In the genomic region with DNA sequence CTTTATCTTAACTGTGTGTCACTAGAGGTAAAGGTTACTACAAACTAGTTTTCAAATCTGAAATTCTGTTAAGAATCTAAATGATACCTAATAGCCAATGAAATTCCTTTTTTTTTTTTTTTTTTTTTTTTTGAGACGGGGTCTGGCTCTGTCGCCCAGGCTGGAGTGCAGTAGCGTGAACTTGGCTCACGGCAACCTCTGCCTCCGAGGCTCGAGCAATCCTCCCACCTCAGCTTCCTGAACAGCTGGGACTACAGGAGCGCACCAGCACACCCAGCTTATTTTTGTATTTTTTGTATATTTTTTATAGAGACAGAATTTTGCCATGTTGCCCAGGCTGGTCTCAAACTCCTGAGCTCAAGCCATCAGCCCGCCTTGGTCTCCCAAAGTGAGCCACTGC, we compare ENCODE assay signal across 23 cellular contexts.
"Had no signal": no experiment of that assay in that cellular context is flagged by ENCODE, and none has a peak within 500 bp of the region (broad histone marks: within the 10 kb centered on the region; RNA-seq: fewer than 3 reads in every experiment).

No MANE protein-coding gene starts in this region.

- DNase-seq: colonic mucosa; cortex of kidney; dermis blood vessel endothelial cell; dorsolateral prefrontal cortex; effector CD4-positive, alpha-beta T cell; effector CD8-positive, alpha-beta T cell; effector memory CD4-positive, alpha-beta T cell; effector memory CD8-positive, alpha-beta T cell; endodermal cell; erythroblast; esophagus squamous epithelium; foreskin fibroblast; foreskin melanocyte; gastrocnemius medialis; glutamatergic neuron; head of caudate nucleus had no signal

- H3K9me3 ChIP-seq: colonic mucosa, gastrocnemius medialis had no signal

- H3K4me3 ChIP-seq: colonic mucosa, coronary artery, dorsolateral prefrontal cortex, esophagus muscularis mucosa, esophagus squamous epithelium, gastrocnemius medialis, gastroesophageal sphincter, heart left ventricle, heart right ventricle had no signal

- H3K36me3 ChIP-seq: colonic mucosa, esophagus muscularis mucosa, esophagus squamous epithelium, gastrocnemius medialis, gastroesophageal sphincter, heart left ventricle, heart right ventricle had no signal

- H3K27ac ChIP-seq: colonic mucosa, coronary artery, dorsolateral prefrontal cortex, epithelial cell of prostate, esophagus muscularis mucosa, esophagus squamous epithelium, foreskin keratinocyte, gastrocnemius medialis, gastroesophageal sphincter had no signal

- H3K27me3 ChIP-seq: colonic mucosa, dorsolateral prefrontal cortex, esophagus squamous epithelium, foreskin keratinocyte, gastrocnemius medialis, gastroesophageal sphincter, heart left ventricle, heart right ventricle had no signal

- H3K4me1 ChIP-seq: colonic mucosa, esophagus muscularis mucosa, esophagus squamous epithelium, foreskin keratinocyte, gastrocnemius medialis, gastroesophageal sphincter had no signal
